Comparison of ENCODE assay signal across 19 cellular contexts in the genomic region with DNA sequence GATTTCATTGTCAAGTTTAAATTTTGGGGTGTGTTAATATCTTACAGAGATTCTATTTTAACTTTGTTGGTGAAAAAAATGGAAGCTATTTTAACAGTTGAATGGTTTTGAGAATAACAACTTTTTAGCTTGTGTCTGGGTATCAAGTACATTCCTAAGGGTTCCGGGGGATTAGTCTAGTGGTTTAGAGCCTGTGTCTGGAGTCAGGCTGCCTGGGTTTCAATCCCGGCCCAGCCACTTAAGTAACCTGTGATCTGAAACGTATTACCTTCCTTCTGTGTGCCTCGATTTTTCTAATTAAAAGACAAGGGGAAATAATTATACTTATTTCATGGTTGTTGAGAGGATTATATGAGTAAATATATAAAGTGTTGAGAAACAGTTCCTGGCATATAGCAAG.
"Had no signal": no experiment of that assay in that cellular context is flagged by ENCODE, and none has a peak within 500 bp of the region (broad histone marks: within the 10 kb centered on the region; RNA-seq: fewer than 3 reads in every experiment).

No MANE protein-coding gene starts in this region.

- DNase-seq: activated CD4-positive, alpha-beta T cell treated with anti-CD3 and anti-CD28 coated beads for 4 hours; activated CD8-positive, alpha-beta memory T cell treated with anti-CD3 and anti-CD28 coated beads, Interleukin-2, amount 50 U/mL, for 4 hours; activated CD8-positive, alpha-beta T cell treated with anti-CD3 and anti-CD28 coated beads for 36 hours; activated gamma-delta T cell; activated T-cell treated with anti-CD3 and anti-CD28 coated beads, Interleukin-2, amount 50 U/mL, for 72 hours; effector memory CD4-positive, alpha-beta T cell; gastrocnemius medialis; heart right ventricle; left ventricle myocardium superior; natural killer cell; right lobe of liver; SK-N-SH; stimulated activated CD4-positive, alpha-beta T cell treated with anti-CD3 and anti-CD28 coated beads, Interleukin-12 subunit alpha, Interleukin-12 subunit beta, amount 100 ng/mL, for 4 hours; stimulated activated CD4-positive, alpha-beta T cell treated with anti-CD3 and anti-CD28 coated beads, Interleukin-2, amount 100 ng/mL, for 24 hours; T-helper 1 cell; T1000 had no signal

- H3K36me3 ChIP-seq: gastrocnemius medialis, heart right ventricle, right lobe of liver, thoracic aorta had no signal

- ATAC-seq: activated CD8-positive, alpha-beta T cell treated with anti-CD3 and anti-CD28 coated beads for 36 hours; activated T-cell treated with anti-CD3 and anti-CD28 coated beads, Interleukin-2, amount 50 U/mL, for 72 hours; gastrocnemius medialis; heart right ventricle; left ventricle myocardium superior; natural killer cell; right lobe of liver; stimulated activated effector memory CD8-positive, alpha-beta T cell treated with anti-CD3 and anti-CD28 coated beads, Interleukin-12 subunit alpha, Interleukin-12 subunit beta, amount 100 ng/mL, for 72 hours had no signal

- H3K9me3 ChIP-seq: gastrocnemius medialis, heart right ventricle, right lobe of liver, SK-N-SH, thoracic aorta had no signal

- H3K27ac ChIP-seq: gastrocnemius medialis, heart right ventricle, right lobe of liver, thoracic aorta had no signal

- H3K27me3 ChIP-seq: gastrocnemius medialis, heart right ventricle, right lobe of liver had no signal

- H3K4me3 ChIP-seq: gastrocnemius medialis, heart right ventricle, right lobe of liver, thoracic aorta had no signal

- H3K4me1 ChIP-seq: gastrocnemius medialis, heart right ventricle, right lobe of liver had no signal

- FAIRE-seq: islet of Langerhans had no signal
